In the genomic region with DNA sequence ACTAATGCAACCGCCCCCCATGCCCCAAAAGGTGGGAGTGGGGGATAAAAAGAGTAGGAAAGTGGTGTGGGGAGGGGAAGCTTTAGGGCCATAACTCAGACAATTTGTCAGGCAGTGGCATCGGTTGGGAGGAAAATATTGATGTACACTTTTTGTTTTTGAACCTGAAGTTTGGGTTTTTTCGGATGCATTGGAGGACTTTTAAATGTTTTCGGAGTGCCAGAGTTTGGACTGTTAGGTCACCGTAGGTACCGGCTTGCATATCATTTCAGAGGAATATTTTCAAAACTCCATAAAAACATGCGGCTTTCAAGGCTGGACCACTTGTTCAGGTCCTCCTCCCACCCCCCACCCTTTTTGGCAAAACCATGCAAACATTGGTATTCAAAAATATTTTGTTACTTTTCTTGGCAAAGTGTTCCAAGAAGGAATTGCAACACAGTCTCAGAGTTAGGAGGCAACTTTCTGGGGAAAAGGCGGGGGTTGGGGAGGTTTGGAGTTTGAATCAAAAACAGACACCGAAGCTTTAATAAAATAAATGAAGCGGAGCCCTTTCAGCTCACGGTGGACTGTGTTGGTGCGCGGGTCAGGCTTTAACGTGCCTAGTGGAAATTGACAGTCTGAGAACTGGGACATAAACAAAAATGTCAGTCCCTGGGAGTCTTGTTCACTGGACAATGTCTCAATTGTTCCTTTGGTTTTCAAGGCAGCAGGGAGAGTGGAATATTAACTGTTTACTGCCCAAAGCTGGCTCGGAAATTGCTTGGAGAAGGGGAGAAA, we compare ENCODE assay signal across 1 cellular context.
TF ChIP-seq lines count a peak whose summit lies in the region.

No MANE protein-coding gene starts in this region.

TF ChIP-seq in H1, 55 proteins besides CTCF, POLR2A, EP300 and RAD21 (continued from another document):
- TF ChIP-seq, protein P1, sequence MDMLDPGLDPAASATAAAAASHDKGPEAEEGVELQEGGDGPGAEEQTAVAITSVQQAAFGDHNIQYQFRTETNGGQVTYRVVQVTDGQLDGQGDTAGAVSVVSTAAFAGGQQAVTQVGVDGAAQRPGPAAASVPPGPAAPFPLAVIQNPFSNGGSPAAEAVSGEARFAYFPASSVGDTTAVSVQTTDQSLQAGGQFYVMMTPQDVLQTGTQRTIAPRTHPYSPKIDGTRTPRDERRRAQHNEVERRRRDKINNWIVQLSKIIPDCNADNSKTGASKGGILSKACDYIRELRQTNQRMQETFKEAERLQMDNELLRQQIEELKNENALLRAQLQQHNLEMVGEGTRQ (IDR thresholded peaks at IDR 0.05; ENCODE audit: low read length) = no peak
- TF ChIP-seq CREB1 (IDR thresholded peaks at IDR 0.05) (no peak), RXRA (IDR thresholded peaks at IDR 0.05; ENCODE audit: insufficient read depth, low read depth, low read length) (no peak), TCF12 (IDR thresholded peaks at IDR 0.05; ENCODE audit: low read depth, low read length) (no peak), HDAC2 (IDR thresholded peaks at IDR 0.05; ENCODE audit: borderline replicate concordance in 1 of 2, low read depth in 2 of 2, low read length in 2 of 2) (no peak)
